10 cellular contexts compared by ENCODE assay signal in genomic region chr19:54204767-54205468, GRCh38. TPM values are rescaled to one million over a fixed set of nuclear protein-coding genes. Genes with fewer than 3 reads are reported as not detected.
DNase-seq lines count a peak whose midpoint lies in the region; ATAC-seq and TF ChIP-seq lines count a peak whose summit lies in the region.
"Had no signal": no experiment of that assay in that cellular context is flagged by ENCODE, and none has a peak within 500 bp of the region (broad histone marks: within the 10 kb centered on the region; RNA-seq: fewer than 3 reads in every experiment).

No MANE protein-coding gene starts in this region.

- H3K4me1 Mint-ChIP-seq in activated T-cell treated with anti-CD3 and anti-CD28 coated beads, Interleukin-2, amount 50 U/mL, for 4 hours (ENCODE audit: low read depth): peaks cover 87% of the 10 kb centered on the region
- peaks cover 52% of the 10 kb centered on the region for H3K4me1 Mint-ChIP-seq in endodermal cell

- no peak overlapping the region for H3K9ac ChIP-seq in endodermal cell (ENCODE audit: extremely low read depth, low read length, poor library complexity, severe bottlenecking)

- H3K9me3 Mint-ChIP-seq in activated T-cell treated with anti-CD3 and anti-CD28 coated beads, Interleukin-2, amount 50 U/mL, for 4 hours: no peaks in the 10 kb centered on the region
- H3K9me3 Mint-ChIP-seq in endodermal cell: no peaks in the 10 kb centered on the region

- TF ChIP-seq CTCF in Panc1 (IDR thresholded peaks at IDR 0.05) (no peak), endodermal cell (conservative IDR thresholded peaks at IDR 0.05) (no peak), spleen (IDR thresholded peaks at IDR 0.05 in 8 of 11, conservative IDR thresholded peaks at IDR 0.05 in 3 of 11) (no peak)

- no peak for TF ChIP-seq POLR2A in spleen (IDR thresholded peaks at IDR 0.05)

- in situ Hi-C loops in Panc1 (cut with HindIII; ENCODE audit: low pct_unique_long_range_greater_than_20kb, low sequenced_read_pairs): no loop called here

- H3K4me1 ChIP-seq in Panc1 (ENCODE audit: control insufficient read depth, insufficient read depth, low read length) (peaks cover 78% of the 10 kb centered on the region), endodermal cell (ENCODE audit: control insufficient read depth, insufficient read depth, low read length) (peaks cover 16% of the 10 kb centered on the region), spleen (peaks cover 59 to 92% (median 91%) of the 10 kb centered on the region in 6 donors)

- no peak for DNase-seq in activated T-cell treated with anti-CD3 and anti-CD28 coated beads, Interleukin-2, amount 50 U/mL, for 4 hours
- no peak for DNase-seq in activated T-cell treated with anti-CD3 and anti-CD28 coated beads, Interleukin-2, amount 50 U/mL, for 1 hour
- DNase-seq in Panc1 (ENCODE audit: low read depth, low spot score): no peak
- DNase-seq in endodermal cell: no peak
- DNase-seq in spleen: no peak
- no peak for DNase-seq in Ammon's horn (ENCODE audit: low spot score)
- DNase-seq in cerebellum (ENCODE audit: low spot score): no peak
- DNase-seq: NCI-H524 treated with DMSO at 0.1 percent for 48 hours, T1000 had no signal

- 0 out of 2 replicates have a peak overlapping the region, but pooled peaks have one; percentile 2 for H3K27ac ChIP-seq in Panc1 (ENCODE audit: low read length)
- no peak overlapping the region for H3K27ac ChIP-seq in endodermal cell (ENCODE audit: low read depth, low read length)
- peak overlapping the region in 7 of 8 donors; percentile 85 to 98 (median 93) for H3K27ac ChIP-seq in spleen

- H3K4me3 ChIP-seq in Panc1 (ENCODE audit: low read depth in 2 of 2, low read length in 2 of 2) (no peak overlapping the region; a peak in 1 of 4 replicates), endodermal cell (ENCODE audit: low read length) (peak overlapping the region; percentile 98), spleen (peak overlapping the region in 2 of 8 donors; percentile 0 to 94)

- H3K9me3 ChIP-seq in Panc1 (ENCODE audit: control insufficient read depth, insufficient read depth, low read depth, low read length) (no peaks in the 10 kb centered on the region), endodermal cell (ENCODE audit: control insufficient read depth, low read length) (no peaks in the 10 kb centered on the region), spleen (no peaks in the 10 kb centered on the region)

- H3K27me3 Mint-ChIP-seq in activated T-cell treated with anti-CD3 and anti-CD28 coated beads, Interleukin-2, amount 50 U/mL, for 4 hours (ENCODE audit: low read depth): no peaks in the 10 kb centered on the region
- no peaks in the 10 kb centered on the region for H3K27me3 Mint-ChIP-seq in endodermal cell (ENCODE audit: insufficient read depth)

- 91 to 100% methylated on average over 2 to 4 of the region's 4 CpGs for WGBS in endodermal cell (ENCODE audit: insufficient coverage in 1 of 2, insufficient read length in 1 of 2), 2 experiments
- 67 to 86% (median 84%) methylated on average over 4 of the region's 4 CpGs for WGBS in spleen, 5 donors

- H3K36me3 Mint-ChIP-seq in activated T-cell treated with anti-CD3 and anti-CD28 coated beads, Interleukin-2, amount 50 U/mL, for 4 hours (ENCODE audit: insufficient read depth): peaks cover 76% of the 10 kb centered on the region
- peaks cover 75% of the 10 kb centered on the region for H3K36me3 Mint-ChIP-seq in endodermal cell (ENCODE audit: low read depth)

- TSS peak; percentile 5 for BruUV-seq in Panc1 (replicated peaks; lab: Mats Ljungman, UMichigan)

- CTCF ChIA-PET in Panc1 (lab: Charles Lee): interaction anchor here (0.6 kb wide), 1 partner anchor 186 kb away, joined by 3 read pairs; no protein-coding TSS in a partner anchor

- no peak for ATAC-seq in activated T-cell treated with anti-CD3 and anti-CD28 coated beads, Interleukin-2, amount 50 U/mL, for 4 hours
- ATAC-seq in Panc1: no peak
- ATAC-seq in HG03432 (IDR thresholded peaks at IDR 0.05; ENCODE audit: unreplicated experiment): no peak

- intact Hi-C loops in Panc1 (cut with micrococcal nuclease; ENCODE audit: unreplicated experiment): no loop called here
- intact Hi-C loops in spleen (cut with DNase I; ENCODE audit: low total_unique reads): no loop called here

- no peaks in the 10 kb centered on the region for H3K27me3 ChIP-seq in Panc1 (ENCODE audit: control insufficient read depth, insufficient read depth, low read length)
- no peaks in the 10 kb centered on the region for H3K27me3 ChIP-seq in endodermal cell (ENCODE audit: control insufficient read depth, insufficient read depth, low read length, poor library complexity, severe bottlenecking)
- no peaks in the 10 kb centered on the region for H3K27me3 ChIP-seq in spleen (replicated peaks in 1 of 7)

- H3K36me3 ChIP-seq in Panc1 (ENCODE audit: control insufficient read depth, insufficient read depth, low read length): peaks cover 44% of the 10 kb centered on the region
- H3K36me3 ChIP-seq in endodermal cell (ENCODE audit: control insufficient read depth, insufficient read depth, low read length): peaks cover 68% of the 10 kb centered on the region
- peaks cover 5 to 81% (median 69%) of the 10 kb centered on the region in 6 donors for H3K36me3 ChIP-seq in spleen

- no peak overlapping the region for H3K27ac Mint-ChIP-seq in endodermal cell

- POLR2A ChIA-PET in Panc1 (lab: Charles Lee): interaction anchor here (0.5 to 1.0 kb wide), 4 partner anchors 9 to 381 kb away, joined by 3 to 8 read pairs (median 4); partner anchors contain the start of gene LENG8

- peak overlapping the region; percentile 98 for H3K4me3 Mint-ChIP-seq in activated T-cell treated with anti-CD3 and anti-CD28 coated beads, Interleukin-2, amount 50 U/mL, for 4 hours
- peak overlapping the region; percentile 93 for H3K4me3 Mint-ChIP-seq in endodermal cell

RNA-seq across cellular contexts. Expression of gene RPS9, which starts 4.3 kb away (rescaled TPM):
- total RNA-seq in activated T-cell treated with anti-CD3 and anti-CD28 coated beads, Interleukin-2, amount 50 U/mL, for 4 hours: 1,000 to 10,000 TPM; 2,430 to 2,508 (median 2,489) TPM
- total RNA-seq in Panc1 (2021; ENCODE audit: unreplicated experiment) (823 TPM), endodermal cell (1,000 to 10,000 TPM; 1,302 to 1,460 TPM), spleen (1,000 to 10,000 TPM; 1,182 to 2,757 (median 1,587) TPM), cerebellum (1,035 TPM)
- polyA plus RNA-seq in Panc1 (2012; ENCODE audit: insufficient read length): 1,638 TPM
- 1,601 TPM for polyA plus RNA-seq in endodermal cell (2013, experiment 1 of 2)
- 1,537 TPM for polyA plus RNA-seq in endodermal cell (2013, experiment 2 of 2)
- 1,000 to 10,000 TPM; 6,196 to 7,306 (median 6,994) TPM for polyA plus RNA-seq in spleen

RNA-seq across cellular contexts. Expression of gene TSEN34, which starts 13.8 kb away (rescaled TPM):
- 10 to 100 TPM; 22.7 to 29.1 (median 25.9) TPM for total RNA-seq in activated T-cell treated with anti-CD3 and anti-CD28 coated beads, Interleukin-2, amount 50 U/mL, for 4 hours
- 194 TPM for total RNA-seq in Panc1 (2021; ENCODE audit: unreplicated experiment)
- 160 TPM for polyA plus RNA-seq in Panc1 (2012; ENCODE audit: insufficient read length)
- 10 to 100 TPM; 26.0 to 27.5 TPM for total RNA-seq in endodermal cell
- polyA plus RNA-seq in endodermal cell (2013, experiment 1 of 2): 47.2 TPM
- polyA plus RNA-seq in endodermal cell (2013, experiment 2 of 2): 44.8 TPM
- 100 to 1,000 TPM in 1 of 7 donors, 10 to 100 TPM in 6; 32.2 to 109 (median 45.5) TPM for total RNA-seq in spleen
- polyA plus RNA-seq in spleen: 10 to 100 TPM; 25.5 to 45.2 (median 37.5) TPM
- total RNA-seq in cerebellum: 18.3 TPM

RNA-seq across cellular contexts. Expression of gene MBOAT7, which starts 15.5 kb away (rescaled TPM):
- 100 to 1,000 TPM in 2 of 3 donors, 10 to 100 TPM in 1; 96.3 to 122 (median 108) TPM for total RNA-seq in activated T-cell treated with anti-CD3 and anti-CD28 coated beads, Interleukin-2, amount 50 U/mL, for 4 hours
- total RNA-seq in Panc1 (2021; ENCODE audit: unreplicated experiment): 264 TPM
- 301 TPM for polyA plus RNA-seq in Panc1 (2012; ENCODE audit: insufficient read length)
- total RNA-seq in endodermal cell: 100 to 1,000 TPM; 126 to 131 TPM
- polyA plus RNA-seq in endodermal cell (2013, experiment 1 of 2): 99.2 TPM
- polyA plus RNA-seq in endodermal cell (2013, experiment 2 of 2): 87.1 TPM
- 100 to 1,000 TPM in 3 of 7 donors, 10 to 100 TPM in 4; 65.1 to 208 (median 85.9) TPM for total RNA-seq in spleen
- polyA plus RNA-seq in spleen: 10 to 100 TPM; 12.0 to 19.4 (median 14.7) TPM
- 21.4 TPM for total RNA-seq in cerebellum

RNA-seq across cellular contexts. Expression of gene LILRB3, which starts 17.9 kb away (rescaled TPM):
- not detected for total RNA-seq in activated T-cell treated with anti-CD3 and anti-CD28 coated beads, Interleukin-2, amount 50 U/mL, for 4 hours
- total RNA-seq in Panc1 (2021; ENCODE audit: unreplicated experiment) (0.18 TPM), endodermal cell (not detected), spleen (100 to 1,000 TPM in 3 of 7 donors, 10 to 100 TPM in 4; 61.5 to 443 (median 97.5) TPM), cerebellum (0.18 TPM)
- polyA plus RNA-seq in Panc1 (2012; ENCODE audit: insufficient read length): 0.47 TPM
- not detected for polyA plus RNA-seq in endodermal cell (2013, experiment 1 of 2)
- polyA plus RNA-seq in endodermal cell (2013, experiment 2 of 2): not detected
- 10 to 100 TPM in 2 of 3 donors, 1 to 10 TPM in 1; 6.4 to 24.6 (median 22.5) TPM for polyA plus RNA-seq in spleen

RNA-seq across cellular contexts. Expression of gene TMC4, which starts 32.0 kb away (rescaled TPM):
- total RNA-seq in activated T-cell treated with anti-CD3 and anti-CD28 coated beads, Interleukin-2, amount 50 U/mL, for 4 hours: under 1 TPM; 0.63 to 0.98 (median 0.79) TPM
- total RNA-seq in Panc1 (2021; ENCODE audit: unreplicated experiment) (5.1 TPM), endodermal cell (10 to 100 TPM; 32.7 to 46.6 TPM), spleen (1 to 10 TPM in 3 of 7 donors, under 1 TPM in 2, not detected in 2; 0.51 to 4.0 (median 1.0) TPM), cerebellum (0.36 TPM)
- 8.4 TPM for polyA plus RNA-seq in Panc1 (2012; ENCODE audit: insufficient read length)
- polyA plus RNA-seq in endodermal cell (2013, experiment 1 of 2): 0.82 TPM
- polyA plus RNA-seq in endodermal cell (2013, experiment 2 of 2): 1.9 TPM
- under 1 TPM; 0.12 to 0.86 (median 0.22) TPM for polyA plus RNA-seq in spleen
